Comparison of ENCODE assay signal across 11 cellular contexts in the genomic region with DNA sequence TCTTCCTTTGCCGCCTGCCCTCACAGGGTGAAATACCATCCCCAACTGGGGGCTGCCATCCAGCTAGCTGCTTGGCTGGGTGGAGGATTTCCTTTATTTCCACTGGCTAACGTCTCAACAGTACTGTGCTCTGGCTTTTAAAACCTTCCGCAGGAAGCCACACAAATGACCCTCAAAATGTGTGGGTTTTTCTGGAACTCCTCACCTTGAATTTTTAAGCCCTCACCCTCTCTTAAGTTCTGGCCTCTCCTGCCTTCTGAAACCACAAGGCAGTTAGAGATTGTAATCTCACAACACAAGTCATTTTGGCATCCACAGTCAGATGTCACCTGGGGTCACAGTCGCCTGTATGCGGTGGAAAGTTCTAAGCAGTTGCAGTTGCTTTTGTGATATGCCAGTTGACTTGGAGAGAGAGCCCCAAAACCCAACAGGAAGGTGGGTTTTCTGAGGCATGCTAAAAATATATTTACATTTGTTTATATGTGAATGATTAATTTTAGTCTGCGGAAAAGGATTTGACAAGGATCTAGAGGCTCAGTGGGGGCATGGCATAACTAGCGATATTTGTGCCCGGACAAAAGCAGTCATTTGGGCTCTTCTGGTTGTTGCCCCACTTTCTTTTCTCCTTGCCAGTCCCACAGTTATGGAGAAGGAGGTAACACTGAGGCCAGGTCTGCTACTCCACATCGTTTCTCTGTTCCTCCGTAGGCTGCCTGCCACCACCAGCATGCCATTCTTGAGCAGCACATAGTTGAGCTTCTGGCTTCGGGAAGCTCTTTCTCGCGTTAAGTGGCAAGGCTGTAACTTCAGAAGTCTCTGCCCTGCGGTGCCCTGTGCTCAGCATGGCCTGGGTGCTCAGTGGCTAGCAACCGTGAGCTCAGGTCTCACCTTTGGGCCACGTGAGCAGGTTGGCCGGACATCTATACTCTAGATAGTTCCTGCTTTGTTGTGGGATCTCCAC.
DNase-seq lines count a peak whose midpoint lies in the region; ATAC-seq, FAIRE-seq and TF ChIP-seq lines count a peak whose summit lies in the region.
"Had no signal": no experiment of that assay in that cellular context is flagged by ENCODE, and none has a peak within 500 bp of the region (broad histone marks: within the 10 kb centered on the region; RNA-seq: fewer than 3 reads in every experiment).

No MANE protein-coding gene starts in this region.

- H3K27ac ChIP-seq in GM12878 (ENCODE audit: control insufficient read depth, insufficient read depth), result no peak overlapping the region
- H3K27ac ChIP-seq: 22Rv1, lower lobe of right lung, thoracic aorta had no signal

- intact Hi-C loops in GM12878 (cut with micrococcal nuclease; ENCODE audit: unreplicated experiment) (no loop called here), Caco-2 (cut with micrococcal nuclease; ENCODE audit: unreplicated experiment) (no loop called here)

- no peaks in the 10 kb centered on the region for H3K27me3 Mint-ChIP-seq in stimulated activated naive B cell treated with anti-CD40 and anti-IgM and Interleukin-4, amounts not matched to agents 10 μg/mL and 1 μg/mL and 100 μg/mL, for 72 hours
- H3K27me3 Mint-ChIP-seq in Caco-2 (ENCODE audit: insufficient read depth, unreplicated experiment), result no peaks in the 10 kb centered on the region

- H3K79me2 ChIP-seq in GM12878 (ENCODE audit: control insufficient read depth, insufficient read depth, low read length), result no peaks in the 10 kb centered on the region

- POLR2A ChIA-PET in GM12878 (lab: Charles Lee), result interaction anchor here (0.7 kb wide), 1 partner anchor 338 kb away, joined by 3 read pairs; no protein-coding TSS in a partner anchor
- POLR2A ChIA-PET in Caco-2 (lab: Charles Lee), result no interaction called here

- SMC1A ChIA-PET in GM12878 (lab: Charles Lee; ENCODE audit: uncharacterized antibody, unreplicated experiment), result no interaction called here

- H3K9me3 ChIP-seq in GM12878 (replicated peaks; ENCODE audit: control insufficient read depth, insufficient read depth, low read length), result no peaks in the 10 kb centered on the region
- H3K9me3 ChIP-seq in Caco-2, result no peaks in the 10 kb centered on the region
- H3K9me3 ChIP-seq: lower lobe of right lung, thoracic aorta had no signal

- 51% methylated on average over 17 of the region's 17 CpGs for WGBS in GM12878 (ENCODE audit: insufficient coverage, insufficient replicate concordance, low lambda C conversion rate, missing lambda C conversion rate)

- H3K27me3 ChIP-seq in GM12878 (replicated peaks in 1 of 2; ENCODE audit: control insufficient read depth in 2 of 2, insufficient read depth in 2 of 2, low read length in 1 of 2) (no peaks in the 10 kb centered on the region), Caco-2 (replicated peaks; ENCODE audit: control insufficient read depth, insufficient read depth, low read length) (no peaks in the 10 kb centered on the region)

- FAIRE-seq in GM12878 (lab: Jason Lieb, UNC), result no peak
- FAIRE-seq in D721Med (lab: Jason Lieb, UNC), result no peak

- peak overlapping the region; percentile 77 for H3K27ac Mint-ChIP-seq in stimulated activated naive B cell treated with anti-CD40 and anti-IgM and Interleukin-4, amounts not matched to agents 10 μg/mL and 1 μg/mL and 100 μg/mL, for 72 hours
- no peak overlapping the region for H3K27ac Mint-ChIP-seq in Caco-2 (ENCODE audit: unreplicated experiment)

- BruUV-seq in GM12878 (replicated peaks; lab: Mats Ljungman, UMichigan) (no TSS peak), Caco-2 (replicated peaks; lab: Mats Ljungman, UMichigan) (no TSS peak)

- no peaks in the 10 kb centered on the region for H3K36me3 ChIP-seq in GM12878 (ENCODE audit: control insufficient read depth in 2 of 2, insufficient read depth in 2 of 2, low read length in 1 of 2)
- H3K36me3 ChIP-seq in Caco-2 (ENCODE audit: control insufficient read depth, insufficient read depth, low read length), result no peaks in the 10 kb centered on the region
- H3K36me3 ChIP-seq: lower lobe of right lung, thoracic aorta had no signal

- TF ChIP-seq CTCF in GM12878 (IDR thresholded peaks at IDR 0.05 in 2 of 3, conservative IDR thresholded peaks at IDR 0.05 in 1 of 3; ENCODE audit: control insufficient read depth in 2 of 3, extremely low read depth in 1 of 3, insufficient read depth in 1 of 3, low read depth in 3 of 3, low read length in 3 of 3) (no peak), Caco-2 (IDR thresholded peaks at IDR 0.05; ENCODE audit: insufficient read depth in 1 of 2, low read depth in 1 of 2, low read length in 1 of 2, severe bottlenecking in 1 of 2, unreplicated experiment in 1 of 2) (no peak), D721Med (IDR thresholded peaks at IDR 0.05; ENCODE audit: insufficient read depth, missing control alignments) (no peak)

- no peak overlapping the region for H3K9ac ChIP-seq in GM12878 (ENCODE audit: control insufficient read depth, insufficient read depth, low read length)

- ATAC-seq in GM12878, result no peak
- peak; percentile 86 to 88 for ATAC-seq in stimulated activated naive B cell treated with anti-CD40 and anti-IgM and Interleukin-4, amounts not matched to agents 10 μg/mL and 1 μg/mL and 100 μg/mL, for 72 hours (replicated peaks)
- ATAC-seq in HG03196 (IDR thresholded peaks at IDR 0.05; ENCODE audit: unreplicated experiment), result no peak

- peaks cover 20 to 64% of the 10 kb centered on the region in 2 donors for H3K36me3 Mint-ChIP-seq in stimulated activated naive B cell treated with anti-CD40 and anti-IgM and Interleukin-4, amounts not matched to agents 10 μg/mL and 1 μg/mL and 100 μg/mL, for 72 hours
- no peaks in the 10 kb centered on the region for H3K36me3 Mint-ChIP-seq in Caco-2 (ENCODE audit: insufficient read depth, unreplicated experiment)

- no peaks in the 10 kb centered on the region for H4K20me1 ChIP-seq in GM12878 (ENCODE audit: control insufficient read depth, insufficient read depth)

- TF ChIP-seq EP300 in GM12878 (IDR thresholded peaks at IDR 0.05; ENCODE audit: borderline replicate concordance in 1 of 2, control insufficient read depth in 1 of 2, low read depth in 2 of 2, low read length in 2 of 2), result no peak

- DNase-seq in DMS79 treated with DMSO at 0.1 percent for 48 hours (lab: John Stamatoyannopoulos, UW) (peak; percentile 0), DMS79 (lab: John Stamatoyannopoulos, UW) (no peak), T-helper 2 cell (peak in 3 of 5 experiments; percentile 33 to 98 (median 55)), GM12878 (ENCODE audit: low read depth, low spot score) (peak; percentile 4), Caco-2 (no peak), D721Med (ENCODE audit: insufficient read length, low spot score) (no peak)
- DNase-seq in stimulated activated naive B cell treated with anti-CD40 and anti-IgM and Interleukin-4, amounts not matched to agents 10 μg/mL and 1 μg/mL and 100 μg/mL, for 72 hours, result peak; percentile 50
- DNase-seq: lower lobe of right lung had no signal

- H3K4me3 Mint-ChIP-seq in stimulated activated naive B cell treated with anti-CD40 and anti-IgM and Interleukin-4, amounts not matched to agents 10 μg/mL and 1 μg/mL and 100 μg/mL, for 72 hours, result peak overlapping the region; percentile 64 to 72
- H3K4me3 Mint-ChIP-seq in Caco-2 (ENCODE audit: unreplicated experiment), result no peak overlapping the region

- no peak overlapping the region for H3K4me3 ChIP-seq in GM12878
- no peak overlapping the region for H3K4me3 ChIP-seq in Caco-2 (ENCODE audit: low read depth, low read length)
- H3K4me3 ChIP-seq: lower lobe of right lung, thoracic aorta had no signal

- TF ChIP-seq POLR2A in GM12878 (IDR thresholded peaks at IDR 0.05; ENCODE audit: low read depth, low read length), result no peak

- no peak for TF ChIP-seq RAD21 in GM12878 (IDR thresholded peaks at IDR 0.05; ENCODE audit: insufficient read depth, low read depth, low read length)

- in situ Hi-C loops in GM12878 (cut with MboI), result no loop called here

- peaks cover 28 to 38% of the 10 kb centered on the region in 2 donors for H3K4me1 Mint-ChIP-seq in stimulated activated naive B cell treated with anti-CD40 and anti-IgM and Interleukin-4, amounts not matched to agents 10 μg/mL and 1 μg/mL and 100 μg/mL, for 72 hours
- H3K4me1 Mint-ChIP-seq in Caco-2 (ENCODE audit: low read depth, unreplicated experiment), result peaks cover 5% of the 10 kb centered on the region

- H3K9me3 Mint-ChIP-seq in stimulated activated naive B cell treated with anti-CD40 and anti-IgM and Interleukin-4, amounts not matched to agents 10 μg/mL and 1 μg/mL and 100 μg/mL, for 72 hours, result peaks cover 4 to 8% of the 10 kb centered on the region in 2 donors
- no peaks in the 10 kb centered on the region for H3K9me3 Mint-ChIP-seq in Caco-2 (ENCODE audit: unreplicated experiment)

- H3K4me1 ChIP-seq in GM12878 (ENCODE audit: control insufficient read depth, insufficient read depth, low read length) (no peaks in the 10 kb centered on the region), Caco-2 (no peaks in the 10 kb centered on the region)
- H3K4me1 ChIP-seq: lower lobe of right lung had no signal

- no peak overlapping the region for H2AFZ ChIP-seq in GM12878 (ENCODE audit: control insufficient read depth, low read depth, low read length)

- CTCF ChIA-PET in GM12878 (lab: Yijun Ruan, JAX), result no interaction called here
- CTCF ChIA-PET in Caco-2 (lab: Charles Lee), result no interaction called here

- H3K4me2 ChIP-seq in GM12878 (ENCODE audit: control insufficient read depth, insufficient read depth), result no peak overlapping the region; the same call in 1 of the 2 replicates

- RAD21 ChIA-PET in GM12878 (lab: Charles Lee; ENCODE audit: unreplicated experiment), result no interaction called here

TF ChIP-seq in GM12878, 131 proteins besides CTCF, POLR2A, EP300 and RAD21:
- TF ChIP-seq MYB (IDR thresholded peaks at IDR 0.05; ENCODE audit: borderline replicate concordance, low read depth, low read length), result no peak
- TF ChIP-seq RUNX3 (IDR thresholded peaks at IDR 0.05; ENCODE audit: low read length), result peak; percentile 31; the same call in 1 of the 2 replicates
- TF ChIP-seq SMC3 (IDR thresholded peaks at IDR 0.05; ENCODE audit: borderline replicate concordance, low read length), result no peak

Comparison
In these comparisons a context has a peak if more than half of its experiments do, and no peak if none do; other contexts are left out.
1. DNase-seq: peak in DMS79 treated with DMSO at 0.1 percent for 48 hours (single experiment), T-helper 2 cell (3 of 5), GM12878 (single experiment) and stimulated activated naive B cell treated with anti-CD40 and anti-IgM and Interleukin-4, amounts not matched to agents 10 μg/mL and 1 μg/mL and 100 μg/mL, for 72 hours (single experiment); none in DMS79 (single experiment), Caco-2 (0 of 2) and D721Med (single experiment).
2. ATAC-seq: peak in stimulated activated naive B cell treated with anti-CD40 and anti-IgM and Interleukin-4, amounts not matched to agents 10 μg/mL and 1 μg/mL and 100 μg/mL, for 72 hours (2 of 2); none in GM12878 (single experiment) and HG03196 (single experiment).